ENCODE assay signal across 8 cellular contexts in the genomic region with DNA sequence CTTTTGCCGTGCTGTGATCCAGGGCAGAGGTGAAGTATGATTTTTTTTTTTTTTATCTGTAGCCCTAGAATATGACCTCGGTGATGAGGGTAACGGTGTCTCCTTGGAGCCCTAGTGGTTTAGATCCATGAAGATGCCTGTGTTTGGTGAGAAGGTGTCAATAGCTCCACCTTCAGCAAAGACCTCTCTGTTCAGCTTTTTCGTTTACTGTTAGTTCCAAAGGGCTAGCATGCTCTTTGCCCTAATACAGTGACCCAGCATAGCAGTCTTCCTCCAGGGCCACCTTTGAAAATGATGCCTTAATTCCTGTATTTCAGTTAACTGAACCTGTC. TPM values are rescaled to one million over a fixed set of nuclear protein-coding genes. Genes with fewer than 3 reads are reported as not detected.
DNase-seq lines count a peak whose midpoint lies in the region; ATAC-seq and TF ChIP-seq lines count a peak whose summit lies in the region.

No MANE protein-coding gene starts in this region.

- TF ChIP-seq CTCF in HFFc6 (IDR thresholded peaks at IDR 0.05), result no peak

- H3K4me1 ChIP-seq in stomach smooth muscle (ENCODE audit: control insufficient read depth, insufficient read depth, low read length), result peaks cover 22% of the 10 kb centered on the region

- H3K9me3 Mint-ChIP-seq in HFFc6, result no peaks in the 10 kb centered on the region
- H3K9me3 Mint-ChIP-seq in activated CD8-positive, alpha-beta T cell treated with anti-CD3 and anti-CD28 coated beads, Interleukin-2, amount 10 ng/mL, durations not matched to agents 7 days and 5 days (ENCODE audit: insufficient read depth), result no peaks in the 10 kb centered on the region

- ATAC-seq in activated CD8-positive, alpha-beta T cell treated with anti-CD3 and anti-CD28 coated beads, Interleukin-2, amount 10 ng/mL, durations not matched to agents 7 days and 5 days, result peak; percentile 7
- no peak for ATAC-seq in sciatic nerve

- no peaks in the 10 kb centered on the region for H3K27me3 ChIP-seq in stomach smooth muscle (ENCODE audit: control insufficient read depth in 1 of 2, insufficient read depth in 2 of 2, low read length in 2 of 2)

- CTCF ChIA-PET in activated CD8-positive, alpha-beta T cell treated with anti-CD3 and anti-CD28 coated beads, Interleukin-2, amount 10 ng/mL, durations not matched to agents 7 days and 5 days (lab: Charles Lee), result interaction anchor here (0.7 to 2.9 kb wide), 7 partner anchors 10 to 390 kb away, joined by 3 to 18 read pairs (median 3); no protein-coding TSS in a partner anchor

- H3K4me1 Mint-ChIP-seq in HFFc6 (ENCODE audit: low read depth), result peaks cover 34% of the 10 kb centered on the region
- peaks cover 31% of the 10 kb centered on the region for H3K4me1 Mint-ChIP-seq in activated CD8-positive, alpha-beta T cell treated with anti-CD3 and anti-CD28 coated beads, Interleukin-2, amount 10 ng/mL, durations not matched to agents 7 days and 5 days (ENCODE audit: low read depth)

- H3K9me3 ChIP-seq in iPS-18c (ENCODE audit: control insufficient read depth, insufficient read depth, low read length) (no peaks in the 10 kb centered on the region), stomach smooth muscle (ENCODE audit: control insufficient read depth in 2 of 2, low read length in 2 of 2) (no peaks in the 10 kb centered on the region)

- peaks cover 0 to 9% of the 10 kb centered on the region in 2 donors for H3K36me3 ChIP-seq in stomach smooth muscle (ENCODE audit: control insufficient read depth in 2 of 2, insufficient read depth in 2 of 2, low read length in 2 of 2)

- peaks cover 29% of the 10 kb centered on the region for H3K36me3 Mint-ChIP-seq in HFFc6 (ENCODE audit: low read depth)
- H3K36me3 Mint-ChIP-seq in activated CD8-positive, alpha-beta T cell treated with anti-CD3 and anti-CD28 coated beads, Interleukin-2, amount 10 ng/mL, durations not matched to agents 7 days and 5 days (ENCODE audit: low read depth), result peaks cover 41% of the 10 kb centered on the region

- H3K4me3 ChIP-seq in iPS-18c (ENCODE audit: insufficient read depth, low read depth, low read length) (peak overlapping the region; percentile 84), stomach smooth muscle (ENCODE audit: low read length in 2 of 2) (peak overlapping the region; percentile 97 to 99)

- H3K9ac ChIP-seq in stomach smooth muscle (ENCODE audit: low read length in 2 of 2), result peak overlapping the region; percentile 93 to 98

- POLR2A ChIA-PET in activated CD8-positive, alpha-beta T cell treated with anti-CD3 and anti-CD28 coated beads, Interleukin-2, amount 10 ng/mL, durations not matched to agents 7 days and 5 days (lab: Charles Lee), result interaction anchor here (0.5 to 3.3 kb wide), 9 partner anchors 12 to 242 kb away, joined by 3 to 16 read pairs (median 3); a partner anchor contains a TSS

- peak overlapping the region; percentile 94 for H3K27ac Mint-ChIP-seq in HFFc6
- peak overlapping the region; percentile 91 for H3K27ac Mint-ChIP-seq in activated CD8-positive, alpha-beta T cell treated with anti-CD3 and anti-CD28 coated beads, Interleukin-2, amount 10 ng/mL, durations not matched to agents 7 days and 5 days

- peak; percentile 35 for DNase-seq in Caki2 (ENCODE audit: low read depth)
- DNase-seq in HFFc6, result no peak
- DNase-seq in activated CD8-positive, alpha-beta T cell treated with anti-CD3 and anti-CD28 coated beads, Interleukin-2, amount 10 ng/mL, durations not matched to agents 7 days and 5 days, result no peak
- DNase-seq in sciatic nerve (ENCODE audit: low spot score), result no peak
- no peak for DNase-seq in DMS79 (lab: John Stamatoyannopoulos, UW)
- DNase-seq in AG08395 (ENCODE audit: low spot score), result no peak

- no peaks in the 10 kb centered on the region; the same call in 1 of the 2 replicates for H3K27me3 Mint-ChIP-seq in HFFc6 (ENCODE audit: insufficient read depth)
- no peaks in the 10 kb centered on the region for H3K27me3 Mint-ChIP-seq in activated CD8-positive, alpha-beta T cell treated with anti-CD3 and anti-CD28 coated beads, Interleukin-2, amount 10 ng/mL, durations not matched to agents 7 days and 5 days (ENCODE audit: low read depth)

- in situ Hi-C loops in Caki2 (cut with HindIII; ENCODE audit: low pct_unique_long_range_greater_than_20kb, low sequenced_read_pairs), result no loop called here

- peak overlapping the region; percentile 100 for H3K4me3 Mint-ChIP-seq in HFFc6
- peak overlapping the region; percentile 99 for H3K4me3 Mint-ChIP-seq in activated CD8-positive, alpha-beta T cell treated with anti-CD3 and anti-CD28 coated beads, Interleukin-2, amount 10 ng/mL, durations not matched to agents 7 days and 5 days

- H3K27ac ChIP-seq in stomach smooth muscle (ENCODE audit: low read length), result peak overlapping the region; percentile 92

- intact Hi-C loops in sciatic nerve (cut with DNase I), result no loop called here

RNA-seq across cellular contexts. Expression of a gene that starts 0.7 kb away (rescaled TPM):
- total RNA-seq in Caki2 (2014; rRNA removed; shearing (Covaris generic); ENCODE audit: low replicate concordance), result 67.5 and 86.6 TPM in 2 replicates
- total RNA-seq in HFFc6 (2021; fragmentation: NEBNext Ultra II Directional; extraction: Animal tissue kit (Norgen Biotek cat#: 25700)), result 100 to 1,000 TPM; 100 to 140 (median 116) TPM
- total RNA-seq in activated CD8-positive, alpha-beta T cell treated with anti-CD3 and anti-CD28 coated beads, Interleukin-2, amount 10 ng/mL, durations not matched to agents 7 days and 5 days, result 100 to 1,000 TPM in 1 of 2 experiments, 10 to 100 TPM in 1; 97.5 to 103 TPM
- total RNA-seq in sciatic nerve, result 40.6 TPM

RNA-seq across cellular contexts. Expression of a gene that starts 6.1 kb away (rescaled TPM):
- 35.6 and 39.1 TPM in 2 replicates for total RNA-seq in Caki2 (2014; rRNA removed; shearing (Covaris generic); ENCODE audit: low replicate concordance)
- total RNA-seq in HFFc6 (2021; fragmentation: NEBNext Ultra II Directional; extraction: Animal tissue kit (Norgen Biotek cat#: 25700)), result 10 to 100 TPM; 18.6 to 30.9 (median 27.1) TPM
- 10 to 100 TPM; 70.7 to 71.6 TPM for total RNA-seq in activated CD8-positive, alpha-beta T cell treated with anti-CD3 and anti-CD28 coated beads, Interleukin-2, amount 10 ng/mL, durations not matched to agents 7 days and 5 days
- total RNA-seq in sciatic nerve, result 13.1 TPM
